26 cellular contexts compared by ENCODE assay signal in the genomic region with DNA sequence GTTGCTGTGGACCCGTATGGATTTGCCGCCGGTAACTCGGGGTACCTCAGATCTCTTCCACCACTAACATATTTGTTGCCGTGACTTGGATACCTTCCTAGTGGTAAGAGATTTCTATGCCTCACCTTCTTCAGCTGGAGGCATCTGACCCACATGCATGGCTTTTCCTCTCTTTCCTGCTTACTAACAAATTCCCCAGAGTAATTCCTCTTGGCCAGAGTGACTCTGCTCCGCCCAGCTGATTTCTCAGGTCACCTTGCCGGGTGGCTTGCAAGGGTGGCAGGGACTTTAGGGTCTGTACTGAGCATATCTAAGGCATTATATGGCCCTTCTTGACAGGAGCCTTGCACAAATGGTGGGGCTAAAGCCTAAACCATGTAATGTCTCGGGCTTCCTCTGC.
"Had no signal": no experiment of that assay in that cellular context is flagged by ENCODE, and none has a peak within 500 bp of the region (broad histone marks: within the 10 kb centered on the region; RNA-seq: fewer than 3 reads in every experiment).

No MANE protein-coding gene starts in this region.

- ATAC-seq: esophagus mucosa; heart right ventricle; mucosa of descending colon; natural killer cell treated with Interleukin-12 subunit alpha and Interleukin-12 subunit beta and Interleukin-15 and Interleukin-18, amount 100 ng/mL, for 72 hours; right cardiac atrium had no signal

- H3K4me1 ChIP-seq: adrenal gland, ascending aorta had no signal

- H3K36me3 ChIP-seq: adrenal gland, ascending aorta, cardiac muscle cell, heart right ventricle, thoracic aorta had no signal

- H3K4me3 ChIP-seq: adrenal gland, ascending aorta, cardiac muscle cell, coronary artery, dorsolateral prefrontal cortex, heart right ventricle, mucosa of descending colon, thoracic aorta had no signal

- H3K27ac ChIP-seq: adrenal gland, ascending aorta, cardiac muscle cell, coronary artery, dorsolateral prefrontal cortex, heart right ventricle, thoracic aorta had no signal

- DNase-seq: activated CD4-positive, alpha-beta memory T cell treated with anti-CD3 and anti-CD28 coated beads for 36 hours; activated CD4-positive, alpha-beta T cell treated with anti-CD3 and anti-CD28 coated beads for 4 hours; activated CD8-positive, alpha-beta memory T cell treated with anti-CD3 and anti-CD28 coated beads, Interleukin-2, amount 50 U/mL, for 4 hours; activated effector memory CD4-positive, alpha-beta T cell treated with anti-CD3 and anti-CD28 coated beads, Interleukin-2, amount 50 U/mL, for 16 hours; activated naive CD4-positive, alpha-beta T cell treated with anti-CD3 and anti-CD28 coated beads for 36 hours; activated naive CD8-positive, alpha-beta T cell treated with anti-CD3 and anti-CD28 coated beads for 36 hours; activated T-cell treated with anti-CD3 and anti-CD28 coated beads, Interleukin-2, amount 50 U/mL, for 1 hour; adrenal gland; dorsolateral prefrontal cortex; effector memory CD4-positive, alpha-beta T cell; foreskin fibroblast; heart right ventricle; mesenchymal stem cell; mucosa of descending colon; right cardiac atrium; stimulated activated naive CD4-positive, alpha-beta T cell treated with Interleukin-2 at 50 U/mL for 16 hours; T-helper 1 cell had no signal

- H3K27ac Mint-ChIP-seq: activated CD4-positive, alpha-beta memory T cell treated with anti-CD3 and anti-CD28 coated beads for 36 hours; activated naive CD4-positive, alpha-beta T cell treated with anti-CD3 and anti-CD28 coated beads for 36 hours; activated naive CD8-positive, alpha-beta T cell treated with anti-CD3 and anti-CD28 coated beads for 36 hours; activated T-helper 1 cell treated with anti-CD3 and anti-CD28 coated beads, Interleukin-12 subunit alpha, Interleukin-12 subunit beta, Interleukin-2, Interleukin-4 antibody, amounts not matched to agents 30 ng/mL and 10 ng/mL and 1 ng/mL, durations not matched to agents 14 hours and 24 hours and 36 hours; brain; natural killer cell treated with Interleukin-12 subunit alpha and Interleukin-12 subunit beta and Interleukin-15 and Interleukin-18, amount 100 ng/mL, for 72 hours; type B pancreatic cell had no signal

- H3K27me3 ChIP-seq: adrenal gland, ascending aorta, cardiac muscle cell, dorsolateral prefrontal cortex, heart right ventricle had no signal

- H3K9me3 ChIP-seq: adrenal gland, ascending aorta, heart right ventricle, mucosa of descending colon, thoracic aorta had no signal

- H3K9me3 Mint-ChIP-seq: activated CD4-positive, alpha-beta memory T cell treated with anti-CD3 and anti-CD28 coated beads for 36 hours; activated naive CD4-positive, alpha-beta T cell treated with anti-CD3 and anti-CD28 coated beads for 36 hours; activated naive CD8-positive, alpha-beta T cell treated with anti-CD3 and anti-CD28 coated beads for 36 hours; activated T-helper 1 cell treated with anti-CD3 and anti-CD28 coated beads, Interleukin-12 subunit alpha, Interleukin-12 subunit beta, Interleukin-2, Interleukin-4 antibody, amounts not matched to agents 30 ng/mL and 10 ng/mL and 1 ng/mL, durations not matched to agents 14 hours and 24 hours and 36 hours; natural killer cell treated with Interleukin-12 subunit alpha and Interleukin-12 subunit beta and Interleukin-15 and Interleukin-18, amount 100 ng/mL, for 72 hours; type B pancreatic cell had no signal

- H3K36me3 Mint-ChIP-seq: activated CD4-positive, alpha-beta memory T cell treated with anti-CD3 and anti-CD28 coated beads for 36 hours; activated naive CD8-positive, alpha-beta T cell treated with anti-CD3 and anti-CD28 coated beads for 36 hours; brain; natural killer cell treated with Interleukin-12 subunit alpha and Interleukin-12 subunit beta and Interleukin-15 and Interleukin-18, amount 100 ng/mL, for 72 hours; type B pancreatic cell had no signal

- H3K4me3 Mint-ChIP-seq: activated CD4-positive, alpha-beta memory T cell treated with anti-CD3 and anti-CD28 coated beads for 36 hours; activated naive CD4-positive, alpha-beta T cell treated with anti-CD3 and anti-CD28 coated beads for 36 hours; activated naive CD8-positive, alpha-beta T cell treated with anti-CD3 and anti-CD28 coated beads for 36 hours; activated T-helper 1 cell treated with anti-CD3 and anti-CD28 coated beads, Interleukin-12 subunit alpha, Interleukin-12 subunit beta, Interleukin-2, Interleukin-4 antibody, amounts not matched to agents 30 ng/mL and 10 ng/mL and 1 ng/mL, durations not matched to agents 14 hours and 24 hours and 36 hours; brain; natural killer cell treated with Interleukin-12 subunit alpha and Interleukin-12 subunit beta and Interleukin-15 and Interleukin-18, amount 100 ng/mL, for 72 hours; type B pancreatic cell had no signal
